Comparison of ENCODE assay signal across 8 cellular contexts in the genomic region with DNA sequence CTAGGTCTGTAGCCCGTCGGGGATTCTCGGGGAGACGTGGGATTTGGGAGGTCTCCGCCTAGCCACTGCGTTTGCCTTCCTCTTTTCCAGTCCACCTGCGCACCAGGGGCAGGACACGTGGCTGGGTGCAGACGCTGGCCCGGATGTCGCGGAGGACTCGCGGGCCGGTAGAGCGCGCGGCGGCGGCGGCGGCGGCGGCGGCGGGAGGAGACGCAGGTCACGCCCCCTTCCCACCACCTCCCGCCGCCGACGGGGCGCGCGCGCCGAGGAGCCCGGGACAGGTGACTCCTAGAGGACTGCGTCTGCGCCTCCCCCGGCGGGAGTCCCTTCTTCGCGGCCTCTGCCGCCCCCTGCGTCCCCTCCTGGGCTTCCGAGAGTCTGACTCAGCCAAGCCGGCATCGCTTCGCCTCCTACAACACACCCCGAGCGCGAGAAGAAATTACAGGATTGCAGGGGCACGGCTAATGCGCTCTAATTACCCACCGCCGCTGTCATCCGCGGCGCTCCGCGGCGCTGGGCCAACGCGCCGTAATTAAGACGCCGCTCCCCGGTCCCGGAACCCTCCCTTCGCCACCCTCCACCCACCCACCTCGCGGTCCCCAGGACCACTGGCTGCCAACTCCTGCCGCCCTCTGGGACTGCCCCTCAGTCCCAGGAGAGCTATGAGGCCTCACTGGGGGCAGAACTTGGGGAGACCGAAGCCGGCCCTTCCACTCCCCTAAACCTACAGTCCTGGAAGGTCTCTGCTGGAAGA.
DNase-seq lines count a peak whose midpoint lies in the region; ATAC-seq, FAIRE-seq and TF ChIP-seq lines count a peak whose summit lies in the region.

No MANE protein-coding gene starts in this region.

- peak overlapping the region in 2 of 4 experiments; percentile 1 to 29; a peak in 3 of 7 replicates for H3K9ac ChIP-seq in H1 (replicated peaks in 1 of 4; ENCODE audit: extremely low read depth in 1 of 4, low read depth in 3 of 4, low read length in 3 of 4)

- peak overlapping the region; percentile 88 for H2BK12ac ChIP-seq in H1 (ENCODE audit: low read depth, low read length)

- no peak overlapping the region for H3K14ac ChIP-seq in H1 (ENCODE audit: insufficient read length)

- H3K36me3 ChIP-seq in H1 (ENCODE audit: control insufficient read depth in 2 of 4, insufficient read depth in 4 of 4, low read length in 3 of 4): no peaks in the 10 kb centered on the region

- H3K23ac ChIP-seq in H1 (ENCODE audit: insufficient read length): no peak overlapping the region

- FAIRE-seq in GM12891 (lab: Jason Lieb, UNC): no peak
- no peak for FAIRE-seq in H1 (lab: Jason Lieb, UNC)

- H3K23me2 ChIP-seq in H1 (ENCODE audit: low read depth, low read length): peaks cover 16% of the 10 kb centered on the region

- H3K27ac Mint-ChIP-seq in activated CD8-positive, alpha-beta T cell treated with anti-CD3 and anti-CD28 coated beads for 36 hours: peak overlapping the region; percentile 11

- peak overlapping the region; percentile 80; the same call in 1 of the 2 replicates for H2BK20ac ChIP-seq in H1 (ENCODE audit: low read length)

- TF ChIP-seq POLR2A in GM12891 (IDR thresholded peaks at IDR 0.05; ENCODE audit: low read depth, low read length): no peak
- TF ChIP-seq POLR2A in H1 (IDR thresholded peaks at IDR 0.05; ENCODE audit: control extremely low read depth in 1 of 2, low read depth in 2 of 2, low read length in 2 of 2): no peak

- H3K4me3 Mint-ChIP-seq in activated CD8-positive, alpha-beta T cell treated with anti-CD3 and anti-CD28 coated beads for 36 hours: peak overlapping the region; percentile 95

- peaks cover 4 to 48% (median 38%) of the 10 kb centered on the region in 4 experiments for H3K4me1 ChIP-seq in H1 (replicated peaks in 1 of 4; ENCODE audit: control insufficient read depth in 3 of 4, insufficient read depth in 4 of 4, low read length in 3 of 4)

- H3K27me3 Mint-ChIP-seq in activated CD8-positive, alpha-beta T cell treated with anti-CD3 and anti-CD28 coated beads for 36 hours: peaks cover 34% of the 10 kb centered on the region

- peak overlapping the region; percentile 96 for H4K91ac ChIP-seq in H1 (replicated peaks; ENCODE audit: insufficient read length, low read length)

- H4K20me1 ChIP-seq in H1 (replicated peaks in 1 of 2; ENCODE audit: control insufficient read depth in 1 of 2, insufficient read depth in 2 of 2, low read length in 2 of 2): no peaks in the 10 kb centered on the region

- H3K27ac ChIP-seq in H1 (ENCODE audit: low read depth, low read length): peak overlapping the region; percentile 20; the same call in 1 of the 2 replicates

- peak overlapping the region; percentile 22 to 60 (median 37); a peak in 7 of 8 replicates for H3K4me3 ChIP-seq in H1 (ENCODE audit: extremely low read depth in 1 of 4, insufficient read depth in 2 of 4, low read depth in 3 of 4, low read length in 4 of 4)

- H3K18ac ChIP-seq in H1 (ENCODE audit: extremely low read depth, low read length): peak overlapping the region; percentile 90

- H3K4me1 Mint-ChIP-seq in activated CD8-positive, alpha-beta T cell treated with anti-CD3 and anti-CD28 coated beads for 36 hours (ENCODE audit: low read depth): peaks cover 34% of the 10 kb centered on the region

- 0 out of 2 replicates have a peak overlapping the region, but pooled peaks have one; percentile 61 for H2BK15ac ChIP-seq in H1 (ENCODE audit: low read length)

- no peaks in the 10 kb centered on the region for H3K79me2 ChIP-seq in H1 (ENCODE audit: control insufficient read depth in 1 of 2, insufficient read depth in 2 of 2, low read length in 2 of 2)

- H3K9me3 ChIP-seq in H1 (ENCODE audit: insufficient read depth in 2 of 2, low read depth in 1 of 2, low read length in 1 of 2): no peaks in the 10 kb centered on the region

- no peak overlapping the region for H4K5ac ChIP-seq in H1 (ENCODE audit: insufficient read length, low read depth, low read length)

- H3K4ac ChIP-seq in H1 (replicated peaks; ENCODE audit: insufficient read length, low read depth, low read length): peak overlapping the region; percentile 41

- H2BK120ac ChIP-seq in H1 (replicated peaks; ENCODE audit: low read depth, low read length): no peak overlapping the region

- POLR2A ChIA-PET in activated CD8-positive, alpha-beta T cell treated with anti-CD3 and anti-CD28 coated beads for 36 hours (lab: Charles Lee): interaction anchor here (0.7 to 1.2 kb wide), 3 partner anchors 13 to 138 kb away, joined by 3 to 4 read pairs (median 3); no protein-coding TSS in a partner anchor
- POLR2A ChIA-PET in H1 (lab: Charles Lee; ENCODE audit: partially characterized antibody): interaction anchor here (0.9 to 2.3 kb wide), 9 partner anchors 8 to 233 kb away, joined by 3 to 8 read pairs (median 4); partner anchors contain the start of gene VEGFA

- H4K8ac ChIP-seq in H1 (ENCODE audit: extremely low read depth, insufficient read depth, low read length): peak overlapping the region; percentile 87

- H3K4me2 ChIP-seq in H1 (ENCODE audit: insufficient read depth in 1 of 2, low read depth in 2 of 2, low read length in 2 of 2): peak overlapping the region; percentile 59 to 71

- H3K79me1 ChIP-seq in H1 (ENCODE audit: low read depth, low read length): no peaks in the 10 kb centered on the region

- intact Hi-C loops in activated CD8-positive, alpha-beta T cell treated with anti-CD3 and anti-CD28 coated beads for 36 hours (cut with micrococcal nuclease): no loop called here

- no peak overlapping the region for H2AFZ ChIP-seq in H1 (ENCODE audit: low read length)

- H3K9me3 Mint-ChIP-seq in activated CD8-positive, alpha-beta T cell treated with anti-CD3 and anti-CD28 coated beads for 36 hours: no peaks in the 10 kb centered on the region

- peak overlapping the region; percentile 85 for H2BK5ac ChIP-seq in H1 (ENCODE audit: low read depth, low read length)

- WGBS in H1 (ENCODE audit: extremely low coverage in 1 of 2, insufficient coverage in 1 of 2, insufficient read length in 1 of 2, insufficient replicate concordance in 2 of 2, low coverage in 1 of 2, low lambda C conversion rate in 2 of 2, missing lambda C conversion rate in 1 of 2), 2 experiments: 3% methylated on average over 37 of the region's 76 CpGs; no CpG with 5 or more reads in 1 of the 2 experiments

- peak in 1 of 2 experiments; percentile 2; a peak in 1 of 3 replicates for TF ChIP-seq EP300 in H1 (IDR thresholded peaks at IDR 0.05; ENCODE audit: borderline replicate concordance in 1 of 2, low read depth in 2 of 2, low read length in 2 of 2)

- H3K27me3 ChIP-seq in H1 (replicated peaks in 1 of 4; ENCODE audit: control insufficient read depth in 3 of 4, extremely low read depth in 1 of 4, insufficient read depth in 3 of 4, low read length in 3 of 4): peaks cover 0 to 18% (median 9%) of the 10 kb centered on the region in 4 experiments; a peak in 5 of 7 replicates

- ATAC-seq in activated CD8-positive, alpha-beta T cell treated with anti-CD3 and anti-CD28 coated beads for 36 hours: peak; percentile 59
- no peak for ATAC-seq in GM18861 (IDR thresholded peaks at IDR 0.05; ENCODE audit: unreplicated experiment)

- TF ChIP-seq CTCF in activated CD8-positive, alpha-beta T cell treated with anti-CD3 and anti-CD28 coated beads for 36 hours (IDR thresholded peaks at IDR 0.05): no peak
- TF ChIP-seq CTCF in H1 (IDR thresholded peaks at IDR 0.05; ENCODE audit: control extremely low read depth in 1 of 3, insufficient read depth in 1 of 3, low read depth in 1 of 3, low read length in 3 of 3): peak in 1 of 3 experiments; percentile 5; a peak in 2 of 4 replicates

- peak overlapping the region; percentile 78; the same call in 1 of the 2 replicates for H2AK5ac ChIP-seq in H1 (ENCODE audit: low read depth, low read length)

- CTCF ChIA-PET in activated CD8-positive, alpha-beta T cell treated with anti-CD3 and anti-CD28 coated beads for 36 hours (lab: Charles Lee): interaction anchor here (1.0 to 2.1 kb wide), 4 partner anchors 60 to 278 kb away, joined by 3 to 5 read pairs (median 4); no protein-coding TSS in a partner anchor
- CTCF ChIA-PET in H1 (lab: Charles Lee; ENCODE audit: partially characterized antibody): interaction anchor here (0.7 to 24.5 kb wide), 14 partner anchors 12 to 429 kb away, joined by 3 to 331 read pairs (median 6); no protein-coding TSS in a partner anchor

- TF ChIP-seq RAD21 in H1 (IDR thresholded peaks at IDR 0.05 in 1 of 2, conservative IDR thresholded peaks at IDR 0.05 in 1 of 2; ENCODE audit: low read depth in 2 of 2, low read length in 2 of 2): peak in 1 of 2 experiments; percentile 17; a peak in 1 of 4 replicates

- DNase-seq in GM12891 (ENCODE audit: insufficient read length, low spot score): peak; percentile 63
- peak; percentile 40 for DNase-seq in MV-4-11 (lab: John Stamatoyannopoulos, UW)
- peak; percentile 85 for DNase-seq in activated CD8-positive, alpha-beta T cell treated with anti-CD3 and anti-CD28 coated beads for 36 hours
- peak; percentile 44 to 86 for DNase-seq in H1 (ENCODE audit: low read depth in 1 of 2, low spot score in 2 of 2)
- DNase-seq in myocyte (ENCODE audit: low read depth): peak; percentile 61
- DNase-seq in stimulated activated CD8-positive, alpha-beta memory T cell treated with anti-CD3 and anti-CD28 coated beads, Interleukin-7, amount 100 ng/mL, for 24 hours (ENCODE audit: low read depth): peak; percentile 30
- no peak for DNase-seq in NCI-H187 (lab: John Stamatoyannopoulos, UW)

- peak overlapping the region; percentile 33 for H3K56ac ChIP-seq in H1 (replicated peaks; ENCODE audit: insufficient read length, low read depth, low read length)

- H3K36me3 Mint-ChIP-seq in activated CD8-positive, alpha-beta T cell treated with anti-CD3 and anti-CD28 coated beads for 36 hours (ENCODE audit: low read depth): peaks cover 8% of the 10 kb centered on the region

TF ChIP-seq in GM12891, 5 proteins besides CTCF, POLR2A, EP300 and RAD21:
- TF ChIP-seq PAX5 (IDR thresholded peaks at IDR 0.05; ENCODE audit: insufficient read depth, low read length, severe bottlenecking) (no peak), TAF1 (IDR thresholded peaks at IDR 0.05; ENCODE audit: low read depth, low read length) (no peak), POLR2AphosphoS5 (IDR thresholded peaks at IDR 0.05; ENCODE audit: low read depth, low read length) (no peak), SPI1 (IDR thresholded peaks at IDR 0.05; ENCODE audit: low read depth, low read length) (no peak), POU2F2 (IDR thresholded peaks at IDR 0.05; ENCODE audit: low read depth, low read length) (no peak)

TF ChIP-seq in H1, 55 proteins besides CTCF, POLR2A, EP300 and RAD21 (continues in another document):
- TF ChIP-seq MAX (IDR thresholded peaks at IDR 0.05) (peak; percentile 99), SAP30 (IDR thresholded peaks at IDR 0.05; ENCODE audit: insufficient read depth, insufficient replicate concordance, low read length) (no peak)

Comparison
In these comparisons a context has a peak if more than half of its experiments do, and no peak if none do; other contexts are left out.
1. DNase-seq: peak in GM12891 (single experiment), MV-4-11 (single experiment), activated CD8-positive, alpha-beta T cell treated with anti-CD3 and anti-CD28 coated beads for 36 hours (single experiment), H1 (2 of 2), myocyte (single experiment) and stimulated activated CD8-positive, alpha-beta memory T cell treated with anti-CD3 and anti-CD28 coated beads, Interleukin-7, amount 100 ng/mL, for 24 hours (single experiment); none in NCI-H187 (0 of 2).